Comparison of ENCODE assay signal across 13 cellular contexts in genomic region chr2:181275643-181276070, GRCh38.
A peak's percentile ranks its signal among the peaks of the same experiment; 100 is the strongest.
DNase-seq lines count a peak whose midpoint lies in the region; ATAC-seq and TF ChIP-seq lines count a peak whose summit lies in the region.
"Had no signal": no experiment of that assay in that cellular context is flagged by ENCODE, and none has a peak within 500 bp of the region (broad histone marks: within the 10 kb centered on the region; RNA-seq: fewer than 3 reads in every experiment).

No MANE protein-coding gene starts in this region.

- no peak overlapping the region for H3K27ac ChIP-seq in CD8-positive, alpha-beta memory T cell (ENCODE audit: low read depth, low read length)
- H3K27ac ChIP-seq in OCI-LY7 (ENCODE audit: low read depth, low read length, poor library complexity, severe bottlenecking): no peak overlapping the region
- H3K27ac ChIP-seq: upper lobe of left lung had no signal

- peak overlapping the region; percentile 75 to 93 (median 90) for H3K27ac Mint-ChIP-seq in CD8-positive, alpha-beta memory T cell
- peak overlapping the region; percentile 81 to 91 (median 88) for H3K27ac Mint-ChIP-seq in immature natural killer cell

- H3K4me1 Mint-ChIP-seq in CD8-positive, alpha-beta memory T cell: peaks cover 50 to 75% (median 60%) of the 10 kb centered on the region in 3 donors
- peaks cover 32 to 34% of the 10 kb centered on the region in 2 donors for H3K4me1 Mint-ChIP-seq in immature natural killer cell

- H3K9me2 ChIP-seq in OCI-LY7 (ENCODE audit: insufficient read depth, low read length): no peaks in the 10 kb centered on the region

- no peaks in the 10 kb centered on the region for H3K9me3 ChIP-seq in CD8-positive, alpha-beta memory T cell (ENCODE audit: low read length)
- H3K9me3 ChIP-seq in OCI-LY7 (ENCODE audit: low read length): no peaks in the 10 kb centered on the region
- H3K9me3 ChIP-seq: Caco-2, upper lobe of left lung had no signal

- intact Hi-C loops in OCI-LY7 (cut with micrococcal nuclease; ENCODE audit: unreplicated experiment): no loop called here

- H3K4me3 Mint-ChIP-seq in CD8-positive, alpha-beta memory T cell: peak overlapping the region in 5 of 7 donors; percentile 34 to 63 (median 43)
- peak overlapping the region in 2 of 5 donors; percentile 21 to 40 for H3K4me3 Mint-ChIP-seq in immature natural killer cell

- H4K20me1 ChIP-seq in OCI-LY7 (ENCODE audit: insufficient read depth, low read length): no peaks in the 10 kb centered on the region

- POLR2A ChIA-PET in CD8-positive, alpha-beta memory T cell (lab: Charles Lee): interaction anchor here (1.0 kb wide), 1 partner anchor 182 kb away, joined by 4 read pairs; the partner anchor contains the start of gene ITGA4
- POLR2A ChIA-PET in OCI-LY7 (lab: Charles Lee): interaction anchor here (0.7 to 1.8 kb wide), 4 partner anchors 8 to 1874 kb away, joined by 3 to 5 read pairs (median 4); no protein-coding TSS in a partner anchor

- no peak overlapping the region for H2AFZ ChIP-seq in OCI-LY7 (ENCODE audit: low read length)

- DNase-seq in CD8-positive, alpha-beta memory T cell: peak in 4 of 5 donors; percentile 2 to 61 (median 50)
- peak; percentile 5 for DNase-seq in OCI-LY7 (ENCODE audit: low spot score)
- peak; percentile 38 to 50 (median 49) for DNase-seq in immature natural killer cell
- no peak for DNase-seq in GM19240 (ENCODE audit: insufficient read length, low spot score)
- DNase-seq in DMS53 treated with DMSO at 0.1 percent for 48 hours (lab: John Stamatoyannopoulos, UW; ENCODE audit: unreplicated experiment): no peak
- no peak for DNase-seq in NCI-H1105 treated with DMSO at 0.1 percent for 48 hours (lab: John Stamatoyannopoulos, UW)
- DNase-seq: anterior cingulate cortex, Caco-2, Kasumi-1, mesenchymal stem cell had no signal

- no peak overlapping the region for H3K4me2 ChIP-seq in OCI-LY7 (ENCODE audit: low read length)

- no peaks in the 10 kb centered on the region for H3K27me3 ChIP-seq in CD8-positive, alpha-beta memory T cell (ENCODE audit: insufficient read depth, low read length, poor library complexity, severe bottlenecking)
- H3K27me3 ChIP-seq: upper lobe of left lung had no signal

- CTCF ChIA-PET in CD8-positive, alpha-beta memory T cell (lab: Charles Lee): interaction anchor here (0.8 to 2.9 kb wide), 15 partner anchors 9 to 182 kb away, joined by 3 to 20 read pairs (median 3); partner anchors contain the start of gene ITGA4
- CTCF ChIA-PET in OCI-LY7 (lab: Charles Lee; ENCODE audit: unreplicated experiment): no interaction called here

- H3K4me1 ChIP-seq in CD8-positive, alpha-beta memory T cell (ENCODE audit: insufficient read depth, low read length): peaks cover 25% of the 10 kb centered on the region
- no peaks in the 10 kb centered on the region for H3K4me1 ChIP-seq in OCI-LY7 (ENCODE audit: insufficient read depth, low read length, poor library complexity, severe bottlenecking)
- H3K4me1 ChIP-seq: Caco-2, upper lobe of left lung had no signal

- no peaks in the 10 kb centered on the region for H3K9me3 Mint-ChIP-seq in CD8-positive, alpha-beta memory T cell
- H3K9me3 Mint-ChIP-seq in immature natural killer cell: no peaks in the 10 kb centered on the region

- no TSS peak for BruUV-seq in OCI-LY7 (replicated peaks; lab: Mats Ljungman, UMichigan)

- no peaks in the 10 kb centered on the region for H3K79me2 ChIP-seq in OCI-LY7 (ENCODE audit: insufficient read depth, low read depth, low read length)

- H3K4me3 ChIP-seq in CD8-positive, alpha-beta memory T cell (ENCODE audit: low read length): no peak overlapping the region
- no peak overlapping the region for H3K4me3 ChIP-seq in OCI-LY7 (ENCODE audit: low read depth, low read length, poor library complexity, severe bottlenecking)
- H3K4me3 ChIP-seq: upper lobe of left lung had no signal

- peak; percentile 64 for ATAC-seq in GM18870 (IDR thresholded peaks at IDR 0.05; ENCODE audit: unreplicated experiment)
- no peak for ATAC-seq in HG02798 (IDR thresholded peaks at IDR 0.05; ENCODE audit: poor library complexity, unreplicated experiment)

- no peaks in the 10 kb centered on the region for H3K27me3 Mint-ChIP-seq in CD8-positive, alpha-beta memory T cell
- peaks cover 0 to 2% (median 0%) of the 10 kb centered on the region in 3 donors for H3K27me3 Mint-ChIP-seq in immature natural killer cell (ENCODE audit: low read depth in 3 of 3)

- H3K36me3 Mint-ChIP-seq in CD8-positive, alpha-beta memory T cell: peaks cover 0 to 17% (median 3%) of the 10 kb centered on the region in 3 donors
- no peaks in the 10 kb centered on the region for H3K36me3 Mint-ChIP-seq in immature natural killer cell

- no peaks in the 10 kb centered on the region for H3K36me3 ChIP-seq in CD8-positive, alpha-beta memory T cell (ENCODE audit: insufficient read depth, low read length)
- no peaks in the 10 kb centered on the region for H3K36me3 ChIP-seq in OCI-LY7 (ENCODE audit: insufficient read depth, low read length)
- H3K36me3 ChIP-seq: upper lobe of left lung had no signal

- TF ChIP-seq CTCF in OCI-LY7 (conservative IDR thresholded peaks at IDR 0.05; ENCODE audit: low read length): no peak

Comparison
In these comparisons a context has a peak if more than half of its experiments do, and no peak if none do; other contexts are left out.
1. DNase-seq: peak in CD8-positive, alpha-beta memory T cell (4 of 5), OCI-LY7 (single experiment) and immature natural killer cell (3 of 3); none in GM19240 (single experiment), DMS53 treated with DMSO at 0.1 percent for 48 hours (single experiment) and NCI-H1105 treated with DMSO at 0.1 percent for 48 hours (single experiment).